In the genomic region with DNA sequence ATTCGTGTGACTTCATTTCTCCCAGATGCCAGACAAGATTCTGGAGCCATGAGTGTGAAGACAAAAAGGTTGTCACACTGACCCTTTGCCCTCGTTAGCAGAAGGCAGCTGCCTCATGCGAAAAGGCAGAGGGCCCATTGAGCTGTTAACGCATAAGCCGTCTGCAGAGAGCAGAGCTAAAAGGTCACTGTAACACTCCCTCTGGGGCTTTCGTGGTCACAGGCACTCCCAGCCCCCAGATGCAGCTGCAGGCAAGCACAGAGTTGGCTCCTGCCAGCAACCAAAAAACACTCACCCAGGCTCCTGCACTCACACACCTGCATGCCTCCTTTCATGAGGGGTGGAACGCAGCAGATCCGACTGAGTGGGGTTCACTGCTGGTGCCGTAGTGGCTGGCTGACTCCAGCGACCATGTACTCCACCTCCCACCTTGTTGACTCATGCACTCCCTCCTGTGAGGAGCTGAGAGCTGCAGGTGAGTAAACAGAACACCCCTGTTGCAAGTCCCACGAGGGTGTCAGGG, we compare ENCODE assay signal across 11 cellular contexts.
DNase-seq lines count a peak whose midpoint lies in the region; ATAC-seq, FAIRE-seq and TF ChIP-seq lines count a peak whose summit lies in the region.
"Had no signal": no experiment of that assay in that cellular context is flagged by ENCODE, and none has a peak within 500 bp of the region (broad histone marks: within the 10 kb centered on the region; RNA-seq: fewer than 3 reads in every experiment).

No MANE protein-coding gene starts in this region.

- H3K36me3 Mint-ChIP-seq in MCF 10A (ENCODE audit: insufficient read depth, unreplicated experiment): no peaks in the 10 kb centered on the region
- peaks cover 3% of the 10 kb centered on the region for H3K36me3 Mint-ChIP-seq in activated B cell treated with CpG ODN at 0.5 μM for 24 hours (ENCODE audit: low read depth)

- DNase-seq in mammary epithelial cell (peak; percentile 6), MCF 10A (ENCODE audit: unreplicated experiment) (no peak), NCI-H128 (lab: John Stamatoyannopoulos, UW; ENCODE audit: unreplicated experiment) (peak; percentile 85), activated B cell treated with CpG ODN at 0.5 μM for 24 hours (no peak), urothelium cell line (ENCODE audit: low spot score) (peak; percentile 43), RKO (ENCODE audit: low spot score) (no peak), NCI-H2227 (lab: John Stamatoyannopoulos, UW; ENCODE audit: unreplicated experiment) (no peak)
- DNase-seq in central memory CD4-positive, alpha-beta T cell: no peak

- no peaks in the 10 kb centered on the region for H3K27me3 Mint-ChIP-seq in MCF 10A (ENCODE audit: insufficient read depth, unreplicated experiment)
- H3K27me3 Mint-ChIP-seq in activated B cell treated with CpG ODN at 0.5 μM for 24 hours: no peaks in the 10 kb centered on the region

- H3K79me2 ChIP-seq in mammary epithelial cell (ENCODE audit: insufficient read depth, low read length): no peaks in the 10 kb centered on the region

- WGBS in mammary epithelial cell (ENCODE audit: low coverage, missing lambda C conversion rate): 77% methylated on average over 10 of the region's 11 CpGs

- no peaks in the 10 kb centered on the region for H3K36me3 ChIP-seq in mammary epithelial cell (ENCODE audit: insufficient read depth, low read length)

- no peak overlapping the region for H3K4me2 ChIP-seq in mammary epithelial cell (ENCODE audit: insufficient read depth, low read depth, low read length)
- H3K4me2 ChIP-seq: A549 had no signal

- H2AFZ ChIP-seq in mammary epithelial cell (ENCODE audit: low read depth, low read length): no peak overlapping the region

- no peaks in the 10 kb centered on the region for H4K20me1 ChIP-seq in mammary epithelial cell (ENCODE audit: insufficient read depth, low read length)

- H3K9me3 ChIP-seq in mammary epithelial cell (replicated peaks; ENCODE audit: insufficient read depth, low read length): no peaks in the 10 kb centered on the region
- H3K9me3 ChIP-seq: A549 had no signal

- in situ Hi-C loops in mammary epithelial cell (cut with MboI; ENCODE audit: low sequenced_read_pairs in 2 of 2): no loop called here

- POLR2A ChIA-PET in MCF 10A (lab: Yijun Ruan, JAX) (interaction anchor here (0.5 kb wide), 1 partner anchor 204 kb away, joined by 3 read pairs; no protein-coding TSS in a partner anchor), activated B cell treated with CpG ODN at 0.5 μM for 24 hours (lab: Charles Lee) (no interaction called here)

- H3K9me3 Mint-ChIP-seq in MCF 10A (ENCODE audit: unreplicated experiment) (no peaks in the 10 kb centered on the region), activated B cell treated with CpG ODN at 0.5 μM for 24 hours (no peaks in the 10 kb centered on the region)

- dilution Hi-C loops in mammary epithelial cell (cut with HindIII; ENCODE audit: low sequenced_read_pairs): no loop called here

- CTCF ChIA-PET in mammary epithelial cell (lab: Charles Lee; ENCODE audit: low non-redundant PET) (no interaction called here), MCF 10A (lab: Yijun Ruan, JAX) (interaction anchor here (1.2 kb wide), 1 partner anchor 43 kb away, joined by 3 read pairs; no protein-coding TSS in a partner anchor), activated B cell treated with CpG ODN at 0.5 μM for 24 hours (lab: Charles Lee) (no interaction called here)

- TF ChIP-seq CTCF in mammary epithelial cell (conservative IDR thresholded peaks at IDR 0.05 in 1 of 2, IDR thresholded peaks at IDR 0.05 in 1 of 2; ENCODE audit: extremely low read depth in 1 of 2, insufficient read depth in 1 of 2, low read depth in 1 of 2, low read length in 2 of 2) (no peak), MCF 10A (IDR thresholded peaks at IDR 0.05; ENCODE audit: unreplicated experiment) (no peak), activated B cell treated with CpG ODN at 0.5 μM for 24 hours (IDR thresholded peaks at IDR 0.05) (no peak)

- intact Hi-C loops in mammary epithelial cell (cut with micrococcal nuclease) (no loop called here), MCF 10A (cut with micrococcal nuclease) (no loop called here), activated B cell treated with CpG ODN at 0.5 μM for 24 hours (cut with micrococcal nuclease) (no loop called here)

- no peak overlapping the region for H3K4me3 Mint-ChIP-seq in MCF 10A (ENCODE audit: unreplicated experiment)
- no peak overlapping the region for H3K4me3 Mint-ChIP-seq in activated B cell treated with CpG ODN at 0.5 μM for 24 hours

- no peak overlapping the region for H3K27ac ChIP-seq in mammary epithelial cell (ENCODE audit: insufficient read depth, low read depth, low read length)
- H3K27ac ChIP-seq: A549, dorsolateral prefrontal cortex had no signal

- H3K27me3 ChIP-seq in mammary epithelial cell (ENCODE audit: insufficient read depth, low read length): no peaks in the 10 kb centered on the region
- H3K27me3 ChIP-seq: dorsolateral prefrontal cortex had no signal

- peaks cover 7% of the 10 kb centered on the region for H3K4me1 Mint-ChIP-seq in MCF 10A (ENCODE audit: insufficient read depth, unreplicated experiment)
- H3K4me1 Mint-ChIP-seq in activated B cell treated with CpG ODN at 0.5 μM for 24 hours: peaks cover 16% of the 10 kb centered on the region

- H3K4me1 ChIP-seq in mammary epithelial cell (ENCODE audit: insufficient read depth, low read length): peaks cover 9% of the 10 kb centered on the region
- H3K4me1 ChIP-seq: A549 had no signal

- no peak for FAIRE-seq in urothelium cell line (lab: Jason Lieb, UNC)
- FAIRE-seq: A549, GM19239 had no signal

- BruUV-seq in mammary epithelial cell (replicated peaks; lab: Mats Ljungman, UMichigan) (no TSS peak), MCF 10A (replicated peaks; lab: Mats Ljungman, UMichigan) (no TSS peak)

- H3K27ac Mint-ChIP-seq in MCF 10A (ENCODE audit: low read depth, unreplicated experiment): no peak overlapping the region
- no peak overlapping the region for H3K27ac Mint-ChIP-seq in activated B cell treated with CpG ODN at 0.5 μM for 24 hours

- H3K4me3 ChIP-seq in mammary epithelial cell (replicated peaks in 1 of 3; ENCODE audit: insufficient read depth in 1 of 3, low read depth in 2 of 3, low read length in 3 of 3): no peak overlapping the region
- H3K4me3 ChIP-seq: A549, dorsolateral prefrontal cortex had no signal

- ATAC-seq in activated B cell treated with CpG ODN at 0.5 μM for 24 hours (ENCODE audit: low read depth): peak; percentile 75
- ATAC-seq: A549 had no signal

- no peak overlapping the region for H3K9ac ChIP-seq in mammary epithelial cell (ENCODE audit: insufficient read depth, low read length)

Comparison
In these comparisons a context has a peak if more than half of its experiments do, and no peak if none do; other contexts are left out.
1. DNase-seq: peak in mammary epithelial cell (single experiment), NCI-H128 (single experiment) and urothelium cell line (single experiment); none in MCF 10A (single experiment), activated B cell treated with CpG ODN at 0.5 μM for 24 hours (single experiment), central memory CD4-positive, alpha-beta T cell (single experiment), RKO (single experiment) and NCI-H2227 (single experiment).